9 cellular contexts compared by ENCODE assay signal in the genomic region with DNA sequence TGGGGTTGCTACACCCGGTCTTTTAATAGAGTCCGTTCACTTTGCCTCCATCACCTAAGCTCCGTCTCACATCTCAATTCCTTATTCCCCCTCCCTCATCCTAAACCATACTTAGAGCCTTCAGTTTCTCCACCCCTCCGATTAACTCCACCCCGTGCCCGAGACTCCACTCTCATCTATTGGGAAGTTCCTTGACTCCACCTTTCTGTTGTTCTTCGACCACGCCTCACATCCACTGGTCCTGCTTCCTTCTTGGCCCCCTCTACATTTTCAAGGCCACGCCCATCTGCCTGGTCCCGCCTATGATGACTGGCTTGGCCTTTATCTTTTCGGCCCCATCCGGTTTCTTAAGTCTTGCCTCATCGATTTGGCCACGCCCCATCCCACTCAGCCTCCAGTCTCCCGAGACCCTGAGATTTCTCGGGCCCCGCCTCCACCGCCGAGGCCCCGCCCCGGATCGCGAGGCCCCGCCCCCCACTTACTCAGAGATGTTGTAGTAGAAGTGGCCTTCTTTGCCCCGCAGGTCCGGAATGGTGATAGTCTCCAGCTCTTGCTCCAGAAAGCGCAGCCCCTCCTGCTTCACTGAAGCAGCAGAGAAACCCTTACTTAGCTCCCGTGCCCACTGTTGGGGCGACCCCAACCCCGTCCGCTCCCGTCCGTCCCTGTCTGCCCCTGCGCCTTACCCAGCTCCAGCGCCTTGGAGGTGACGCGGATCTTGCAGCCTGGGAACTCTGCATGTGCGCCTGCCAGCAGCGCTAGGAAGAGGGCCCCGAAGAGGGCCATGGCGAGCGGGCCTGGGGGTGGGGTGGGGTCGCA. TPM values are rescaled to one million over a fixed set of nuclear protein-coding genes. Genes with fewer than 3 reads are reported as not detected.
A peak's percentile ranks its signal among the peaks of the same experiment; 100 is the strongest.
DNase-seq lines count a peak whose midpoint lies in the region; ATAC-seq, FAIRE-seq and TF ChIP-seq lines count a peak whose summit lies in the region.
"Had no signal": no experiment of that assay in that cellular context is flagged by ENCODE, and none has a peak within 500 bp of the region (broad histone marks: within the 10 kb centered on the region; RNA-seq: fewer than 3 reads in every experiment).

No MANE protein-coding gene starts in this region.

- peak; percentile 98 for DNase-seq in CD1c-positive myeloid dendritic cell (ENCODE audit: extremely low spot score)
- DNase-seq in RCC 7860 (ENCODE audit: low spot score), result peak; percentile 65
- peak; percentile 100 for DNase-seq in fibroblast of the conjunctiva (ENCODE audit: low read depth)
- DNase-seq in stimulated activated naive CD4-positive, alpha-beta T cell treated with Interleukin-2 at 50 U/mL for 16 hours (lab: John Stamatoyannopoulos, UW), result peak; percentile 90

- ATAC-seq in GM19395 (IDR thresholded peaks at IDR 0.05; ENCODE audit: unreplicated experiment) (peak; percentile 94), HG03521 (IDR thresholded peaks at IDR 0.05; ENCODE audit: unreplicated experiment) (peak; percentile 90)
- peak; percentile 96 for ATAC-seq in activated T-helper 17 cell treated with anti-CD3 and anti-CD28 coated beads, Interleukin-2, amount 50 U/mL, for 72 hours (replicated peaks)

- peak overlapping the region; percentile 66 for H3K4me3 Mint-ChIP-seq in activated T-helper 17 cell treated with anti-CD3 and anti-CD28 coated beads, Interleukin-2, amount 50 U/mL, for 72 hours
- H3K4me3 Mint-ChIP-seq in nephron, result peak overlapping the region; percentile 69 to 77 (median 75)

- no peak for TF ChIP-seq CTCF in nephron (IDR thresholded peaks at IDR 0.05; ENCODE audit: unreplicated experiment in 3 of 3)

- H3K27me3 Mint-ChIP-seq in activated T-helper 17 cell treated with anti-CD3 and anti-CD28 coated beads, Interleukin-2, amount 50 U/mL, for 72 hours, result peaks cover under 1% of the 10 kb centered on the region
- H3K27me3 Mint-ChIP-seq in nephron (ENCODE audit: low read depth), result no peaks in the 10 kb centered on the region

- H3K36me3 Mint-ChIP-seq in activated T-helper 17 cell treated with anti-CD3 and anti-CD28 coated beads, Interleukin-2, amount 50 U/mL, for 72 hours (ENCODE audit: low read depth), result no peaks in the 10 kb centered on the region
- peaks cover 26% of the 10 kb centered on the region for H3K36me3 Mint-ChIP-seq in nephron (ENCODE audit: low read depth)

- H3K4me1 Mint-ChIP-seq in activated T-helper 17 cell treated with anti-CD3 and anti-CD28 coated beads, Interleukin-2, amount 50 U/mL, for 72 hours, result peaks cover 7% of the 10 kb centered on the region
- peaks cover 17% of the 10 kb centered on the region for H3K4me1 Mint-ChIP-seq in nephron

- no peak for FAIRE-seq in RCC 7860 (lab: Jason Lieb, UNC)
- FAIRE-seq: islet of Langerhans had no signal

- peak overlapping the region; percentile 55 for H3K27ac Mint-ChIP-seq in activated T-helper 17 cell treated with anti-CD3 and anti-CD28 coated beads, Interleukin-2, amount 50 U/mL, for 72 hours
- H3K27ac Mint-ChIP-seq in nephron, result peak overlapping the region; percentile 44 to 91 (median 62)

- H3K9me3 Mint-ChIP-seq in activated T-helper 17 cell treated with anti-CD3 and anti-CD28 coated beads, Interleukin-2, amount 50 U/mL, for 72 hours, result no peaks in the 10 kb centered on the region
- H3K9me3 Mint-ChIP-seq in nephron, result no peaks in the 10 kb centered on the region

RNA-seq across cellular contexts. Expression of gene PLTP, which starts 1.1 kb away (rescaled TPM):
- 10 to 100 TPM in 1 of 2 donors, 1 to 10 TPM in 1; 6.6 to 12.1 TPM for total RNA-seq in activated T-helper 17 cell treated with anti-CD3 and anti-CD28 coated beads, Interleukin-2, amount 50 U/mL, for 72 hours

RNA-seq across cellular contexts. Expression of gene CTSA, which starts 19.7 kb away (rescaled TPM):
- total RNA-seq in activated T-helper 17 cell treated with anti-CD3 and anti-CD28 coated beads, Interleukin-2, amount 50 U/mL, for 72 hours, result 100 to 1,000 TPM; 117 to 152 TPM

RNA-seq across cellular contexts. Expression of gene NEURL2, which starts 19.9 kb away (rescaled TPM):
- total RNA-seq in activated T-helper 17 cell treated with anti-CD3 and anti-CD28 coated beads, Interleukin-2, amount 50 U/mL, for 72 hours, result 1 to 10 TPM; 1.7 to 2.1 TPM

RNA-seq across cellular contexts. Expression of gene SPATA25, which starts 23.5 kb away (rescaled TPM):
- under 1 TPM; 0.69 to 0.74 TPM for total RNA-seq in activated T-helper 17 cell treated with anti-CD3 and anti-CD28 coated beads, Interleukin-2, amount 50 U/mL, for 72 hours

RNA-seq across cellular contexts. Expression of gene PCIF1, which starts 23.6 kb away (rescaled TPM):
- total RNA-seq in activated T-helper 17 cell treated with anti-CD3 and anti-CD28 coated beads, Interleukin-2, amount 50 U/mL, for 72 hours, result 10 to 100 TPM; 33.1 to 34.3 TPM

Comparison
In these comparisons a context has a peak if more than half of its experiments do, and no peak if none do; other contexts are left out.
1. Peak in every context shown above with its lines: DNase-seq and ATAC-seq.